In the genomic region with DNA sequence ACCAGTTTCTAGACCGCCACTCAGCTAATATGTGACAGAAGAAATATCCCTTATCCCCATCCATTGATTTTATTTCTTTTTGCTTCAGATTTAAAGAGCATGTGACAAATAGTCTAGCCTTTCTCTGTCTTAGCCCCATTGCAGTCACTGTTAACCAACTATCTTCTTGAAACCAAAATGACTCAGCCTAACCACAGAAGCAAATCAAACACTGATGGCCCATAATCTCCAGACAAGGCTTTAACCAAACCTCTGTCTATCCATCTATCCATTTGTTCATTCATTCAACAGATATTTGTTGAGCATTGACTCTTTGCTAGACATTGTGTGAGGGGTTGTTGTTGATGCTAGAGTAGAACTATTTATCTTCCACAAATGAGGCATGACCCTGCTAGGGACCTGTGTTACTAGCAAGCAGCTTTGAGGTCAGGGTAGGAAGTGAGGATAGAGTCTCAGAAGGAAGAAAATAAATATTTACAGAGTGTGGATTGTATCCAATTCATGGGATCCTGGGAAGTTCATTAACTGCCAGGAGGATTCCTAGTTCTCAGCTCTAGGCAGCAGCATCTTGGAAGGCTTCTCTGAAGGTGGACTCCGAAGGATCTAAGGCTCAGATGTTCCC, we compare ENCODE assay signal across 10 cellular contexts. TPM values are rescaled to one million over a fixed set of nuclear protein-coding genes. Genes with fewer than 3 reads are reported as not detected.
DNase-seq lines count a peak whose midpoint lies in the region; ATAC-seq and TF ChIP-seq lines count a peak whose summit lies in the region.
"Had no signal": no experiment of that assay in that cellular context is flagged by ENCODE, and none has a peak within 500 bp of the region (broad histone marks: within the 10 kb centered on the region; RNA-seq: fewer than 3 reads in every experiment).

No MANE protein-coding gene starts in this region.

- H3K27ac Mint-ChIP-seq in activated CD4-positive, alpha-beta T cell treated with anti-CD3 and anti-CD28 coated beads, Interleukin-2, amount 10 ng/mL, durations not matched to agents 24 days and 14 days, result peak overlapping the region; percentile 86

- H3K27me3 ChIP-seq in skeletal muscle satellite cell (ENCODE audit: control insufficient read depth, insufficient read depth, low read length), result no peaks in the 10 kb centered on the region
- H3K27me3 ChIP-seq in dorsolateral prefrontal cortex, result peaks cover 0 to 15% (median 0%) of the 10 kb centered on the region in 45 donors

- TF ChIP-seq CTCF in dorsolateral prefrontal cortex (IDR thresholded peaks at IDR 0.05 in 54 of 56, conservative IDR thresholded peaks at IDR 0.05 in 2 of 56; ENCODE audit: low read depth in 1 of 56, partially characterized antibody in 56 of 56), result no peak

- no peaks in the 10 kb centered on the region for H3K27me3 Mint-ChIP-seq in activated CD4-positive, alpha-beta T cell treated with anti-CD3 and anti-CD28 coated beads, Interleukin-2, amount 10 ng/mL, durations not matched to agents 24 days and 14 days

- H3K4me3 ChIP-seq in skeletal muscle satellite cell (ENCODE audit: low read length), result no peak overlapping the region
- no peak overlapping the region for H3K4me3 ChIP-seq in dorsolateral prefrontal cortex

- intact Hi-C loops in activated CD4-positive, alpha-beta T cell treated with anti-CD3 and anti-CD28 coated beads, Interleukin-2, amount 10 ng/mL, durations not matched to agents 24 days and 14 days (cut with micrococcal nuclease), result no loop called here
- intact Hi-C loops in dorsolateral prefrontal cortex (cut with DNase I), result no loop called here

- H3K4me2 ChIP-seq in skeletal muscle satellite cell (ENCODE audit: low read length), result peak overlapping the region; percentile 44

- peaks cover 4% of the 10 kb centered on the region for H3K36me3 ChIP-seq in skeletal muscle satellite cell (ENCODE audit: insufficient read depth, low read length)

- H3K27ac ChIP-seq in dorsolateral prefrontal cortex, result no peak overlapping the region

- peaks cover 11% of the 10 kb centered on the region for H3K4me1 Mint-ChIP-seq in activated CD4-positive, alpha-beta T cell treated with anti-CD3 and anti-CD28 coated beads, Interleukin-2, amount 10 ng/mL, durations not matched to agents 24 days and 14 days

- H3K4me1 ChIP-seq in skeletal muscle satellite cell (ENCODE audit: control insufficient read depth, insufficient read depth, low read length), result peaks cover 17% of the 10 kb centered on the region

- H3K9me3 ChIP-seq in skeletal muscle satellite cell (replicated peaks; ENCODE audit: low read length), result no peaks in the 10 kb centered on the region

- no peaks in the 10 kb centered on the region for H3K9me3 Mint-ChIP-seq in activated CD4-positive, alpha-beta T cell treated with anti-CD3 and anti-CD28 coated beads, Interleukin-2, amount 10 ng/mL, durations not matched to agents 24 days and 14 days

- ATAC-seq in HG02852 (IDR thresholded peaks at IDR 0.05; ENCODE audit: unreplicated experiment), result peak; percentile 98

- no peak for DNase-seq in activated CD4-positive, alpha-beta T cell treated with anti-CD3 and anti-CD28 coated beads, Interleukin-2, amount 10 ng/mL, durations not matched to agents 24 days and 14 days
- DNase-seq in activated CD4-positive, alpha-beta T cell treated with anti-CD3 and anti-CD28 coated beads for 48 hours, result no peak
- DNase-seq in RPMI7951 (ENCODE audit: low read depth) (peak; percentile 63), activated gamma-delta T cell treated with Interleukin-2 at 50 U/mL for 16 hours (no peak), dorsolateral prefrontal cortex (no peak), NCI-H1048 (lab: John Stamatoyannopoulos, UW) (no peak)
- DNase-seq: anterior cingulate cortex, SHP77 treated with DMSO at 0.1 percent for 48 hours had no signal

- no peak overlapping the region for H3K9ac ChIP-seq in skeletal muscle satellite cell (ENCODE audit: low read depth, low read length)

- H3K4me3 Mint-ChIP-seq in activated CD4-positive, alpha-beta T cell treated with anti-CD3 and anti-CD28 coated beads, Interleukin-2, amount 10 ng/mL, durations not matched to agents 24 days and 14 days, result peak overlapping the region; percentile 59

- H3K36me3 Mint-ChIP-seq in activated CD4-positive, alpha-beta T cell treated with anti-CD3 and anti-CD28 coated beads, Interleukin-2, amount 10 ng/mL, durations not matched to agents 24 days and 14 days (ENCODE audit: low read depth), result peaks cover 18% of the 10 kb centered on the region

RNA-seq across cellular contexts. Expression of a gene that starts 22.5 kb away (rescaled TPM):
- 19.9 and 21.5 TPM in 2 replicates for total RNA-seq in activated CD4-positive, alpha-beta T cell treated with anti-CD3 and anti-CD28 coated beads, Interleukin-2, amount 10 ng/mL, durations not matched to agents 24 days and 14 days
- total RNA-seq in RPMI7951 (2014; rRNA removed; shearing (Covaris generic)), result 43.5 and 46.1 TPM in 2 replicates
- 39.1 and 47.1 TPM in 2 replicates for total RNA-seq in skeletal muscle satellite cell (2012; rRNA removed)
- 100 to 1,000 TPM in 8 of 120 experiments, 10 to 100 TPM in 112; 46.4 to 112 (median 81.5) TPM for total RNA-seq in dorsolateral prefrontal cortex

RNA-seq across cellular contexts. Expression of a gene that starts 22.8 kb away (rescaled TPM):
- total RNA-seq in activated CD4-positive, alpha-beta T cell treated with anti-CD3 and anti-CD28 coated beads, Interleukin-2, amount 10 ng/mL, durations not matched to agents 24 days and 14 days, result 66.6 and 70.7 TPM in 2 replicates
- 57.2 and 58.0 TPM in 2 replicates for total RNA-seq in RPMI7951 (2014; rRNA removed; shearing (Covaris generic))
- total RNA-seq in skeletal muscle satellite cell (2012; rRNA removed), result 38.5 and 42.4 TPM in 2 replicates
- total RNA-seq in dorsolateral prefrontal cortex, result 10 to 100 TPM in 117 of 120 experiments, 1 to 10 TPM in 3; 8.9 to 38.7 (median 15.0) TPM

RNA-seq across cellular contexts. Expression of a gene that starts 39.8 kb away (rescaled TPM):
- total RNA-seq in activated CD4-positive, alpha-beta T cell treated with anti-CD3 and anti-CD28 coated beads, Interleukin-2, amount 10 ng/mL, durations not matched to agents 24 days and 14 days, result 252 and 278 TPM in 2 replicates
- total RNA-seq in RPMI7951 (2014; rRNA removed; shearing (Covaris generic)), result 306 and 329 TPM in 2 replicates
- total RNA-seq in skeletal muscle satellite cell (2012; rRNA removed), result 348 and 432 TPM in 2 replicates
- 100 to 1,000 TPM in 21 of 120 experiments, 10 to 100 TPM in 99; 23.1 to 180 (median 63.0) TPM for total RNA-seq in dorsolateral prefrontal cortex

RNA-seq across cellular contexts. Expression of a gene that starts 44.6 kb away (rescaled TPM):
- total RNA-seq in activated CD4-positive, alpha-beta T cell treated with anti-CD3 and anti-CD28 coated beads, Interleukin-2, amount 10 ng/mL, durations not matched to agents 24 days and 14 days, result not detected in 2 replicates
- total RNA-seq in RPMI7951 (2014; rRNA removed; shearing (Covaris generic)), result not detected in 2 replicates
- not detected in 2 replicates for total RNA-seq in skeletal muscle satellite cell (2012; rRNA removed)
- total RNA-seq in dorsolateral prefrontal cortex, result 10 to 100 TPM in 3 of 120 experiments, 1 to 10 TPM in 117; 1.5 to 11.7 (median 4.6) TPM

RNA-seq across cellular contexts. Expression of a gene that starts 54.7 kb away (rescaled TPM):
- total RNA-seq in activated CD4-positive, alpha-beta T cell treated with anti-CD3 and anti-CD28 coated beads, Interleukin-2, amount 10 ng/mL, durations not matched to agents 24 days and 14 days, result 3.1 and 4.2 TPM in 2 replicates
- total RNA-seq in RPMI7951 (2014; rRNA removed; shearing (Covaris generic)), result 1.5 and 3.6 TPM in 2 replicates
- 0.87 and 1.3 TPM in 2 replicates for total RNA-seq in skeletal muscle satellite cell (2012; rRNA removed)
- 10 to 100 TPM; 23.4 to 52.7 (median 36.4) TPM for total RNA-seq in dorsolateral prefrontal cortex
